Comparison of ENCODE assay signal across 14 cellular contexts in the genomic region with DNA sequence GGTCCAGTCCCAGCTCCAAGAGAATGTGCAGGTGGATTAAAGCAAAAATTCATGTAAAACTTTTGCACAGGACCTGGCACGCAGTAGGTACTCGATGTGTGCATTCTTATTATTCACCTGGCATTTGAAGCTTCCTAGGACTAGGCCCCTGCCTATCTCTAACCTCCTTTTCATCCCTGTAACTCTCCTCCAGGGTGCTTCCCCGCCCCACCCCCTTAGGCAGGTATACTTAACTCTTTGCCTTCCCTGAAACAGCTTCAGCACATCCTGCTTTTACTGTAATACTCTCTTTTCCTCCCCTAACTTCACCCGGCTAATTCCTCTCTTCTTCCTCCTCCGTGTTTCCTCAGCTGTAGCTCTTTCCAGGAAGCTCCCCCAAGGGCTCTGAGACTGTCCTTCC. TPM values are rescaled to one million over a fixed set of nuclear protein-coding genes. Genes with fewer than 3 reads are reported as not detected.
DNase-seq lines count a peak whose midpoint lies in the region; ATAC-seq lines count a peak whose summit lies in the region.
"Had no signal": no experiment of that assay in that cellular context is flagged by ENCODE, and none has a peak within 500 bp of the region (broad histone marks: within the 10 kb centered on the region; RNA-seq: fewer than 3 reads in every experiment).

No MANE protein-coding gene starts in this region.

- H4K8ac ChIP-seq in neuronal stem cell (ENCODE audit: low read depth, low read length) = no peak overlapping the region

- H3K27ac Mint-ChIP-seq in central memory CD8-positive, alpha-beta T cell (ENCODE audit: low read depth) = peak overlapping the region; percentile 18
- H3K27ac Mint-ChIP-seq: CD4-positive, CD25-positive, alpha-beta regulatory T cell had no signal

- H2BK120ac ChIP-seq in neuronal stem cell (ENCODE audit: low read depth, low read length) = no peak overlapping the region

- no peaks in the 10 kb centered on the region for H3K27me3 ChIP-seq in H7 (ENCODE audit: control insufficient read depth, insufficient read depth, low read length)
- H3K27me3 ChIP-seq in neuronal stem cell (ENCODE audit: control insufficient read depth in 3 of 3, insufficient read depth in 3 of 3, low read depth in 1 of 3, low read length in 3 of 3) = no peaks in the 10 kb centered on the region
- H3K27me3 ChIP-seq: BLaER1 treated with 17β-estradiol and CSF1 and Interleukin-3, amounts not matched to agents 10 nM and 100 nM had no signal

- H3K27ac ChIP-seq in neuronal stem cell (replicated peaks; ENCODE audit: low read length) = no peak overlapping the region
- H3K27ac ChIP-seq: BLaER1 treated with 17β-estradiol and CSF1 and Interleukin-3, amounts not matched to agents 10 nM and 100 nM; HL-60 had no signal

- no peak for ATAC-seq in central memory CD8-positive, alpha-beta T cell (replicated peaks; ENCODE audit: extremely low read depth, poor library complexity, severe bottlenecking)
- no peak for ATAC-seq in left ventricle myocardium superior
- ATAC-seq: HCT116 had no signal

- peaks cover 4 to 18% of the 10 kb centered on the region in 2 donors for H3K4me1 ChIP-seq in neuronal stem cell (ENCODE audit: control insufficient read depth in 2 of 2, insufficient read depth in 1 of 2, low read depth in 1 of 2, low read length in 2 of 2)

- H3K4me3 Mint-ChIP-seq in central memory CD8-positive, alpha-beta T cell = no peak overlapping the region
- H3K4me3 Mint-ChIP-seq: CD4-positive, CD25-positive, alpha-beta regulatory T cell had no signal

- peaks cover 4% of the 10 kb centered on the region for H3K4me1 Mint-ChIP-seq in central memory CD8-positive, alpha-beta T cell

- no peak overlapping the region for H2BK12ac ChIP-seq in neuronal stem cell (ENCODE audit: low read length)

- H3K36me3 ChIP-seq in H7 (replicated peaks; ENCODE audit: control insufficient read depth, insufficient read depth, low read length) = no peaks in the 10 kb centered on the region
- H3K36me3 ChIP-seq in neuronal stem cell (replicated peaks in 1 of 2; ENCODE audit: control insufficient read depth in 2 of 2, insufficient read depth in 2 of 2, low read length in 2 of 2) = no peaks in the 10 kb centered on the region
- H3K36me3 ChIP-seq: BLaER1 treated with 17β-estradiol and CSF1 and Interleukin-3, amounts not matched to agents 10 nM and 100 nM had no signal

- H3K27me3 Mint-ChIP-seq in central memory CD8-positive, alpha-beta T cell = no peaks in the 10 kb centered on the region
- H3K27me3 Mint-ChIP-seq: CD4-positive, CD25-positive, alpha-beta regulatory T cell had no signal

- H3K23ac ChIP-seq in neuronal stem cell (ENCODE audit: low read depth, low read length, poor library complexity) = no peak overlapping the region

- H2AK5ac ChIP-seq in neuronal stem cell (ENCODE audit: low read depth, low read length) = no peak overlapping the region

- no peak overlapping the region for H3K4me2 ChIP-seq in neuronal stem cell (ENCODE audit: insufficient read depth, low read length, poor library complexity, severe bottlenecking)
- H3K4me2 ChIP-seq: BLaER1 treated with 17β-estradiol and CSF1 and Interleukin-3, amounts not matched to agents 10 nM and 100 nM had no signal

- H3K9ac ChIP-seq in neuronal stem cell (ENCODE audit: low read depth, low read length, poor library complexity) = no peak overlapping the region
- H3K9ac ChIP-seq: BLaER1 treated with 17β-estradiol and CSF1 and Interleukin-3, amounts not matched to agents 10 nM and 100 nM had no signal

- peak overlapping the region; percentile 42 for H2AFZ ChIP-seq in neuronal stem cell (ENCODE audit: low read length)

- H4K91ac ChIP-seq in neuronal stem cell (ENCODE audit: low read depth, low read length, poor library complexity) = no peak overlapping the region

- H3K79me1 ChIP-seq in neuronal stem cell (ENCODE audit: low read depth, low read length) = no peaks in the 10 kb centered on the region

- intact Hi-C loops in left ventricle myocardium superior (cut with micrococcal nuclease) = no loop called here

- H2BK5ac ChIP-seq in neuronal stem cell (ENCODE audit: low read length) = no peak overlapping the region

- no peaks in the 10 kb centered on the region for H3K9me3 Mint-ChIP-seq in central memory CD8-positive, alpha-beta T cell
- H3K9me3 Mint-ChIP-seq: CD4-positive, CD25-positive, alpha-beta regulatory T cell had no signal

- no peak overlapping the region for H2BK15ac ChIP-seq in neuronal stem cell (ENCODE audit: low read length)

- DNase-seq in H7 (peak; percentile 71), iPS-NIHi7 (ENCODE audit: extremely low spot score) (peak; percentile 54), neuronal stem cell (ENCODE audit: low spot score) (no peak), NCI-H1930 (lab: John Stamatoyannopoulos, UW) (no peak), NCI-H69 (lab: John Stamatoyannopoulos, UW) (no peak), left ventricle myocardium superior (no peak)
- DNase-seq in central memory CD8-positive, alpha-beta T cell (ENCODE audit: low spot score in 2 of 2) = no peak
- DNase-seq: ACHN; Calu3; CD4-positive, CD25-positive, alpha-beta regulatory T cell; DMS 273 treated with DMSO at 0.1 percent for 48 hours had no signal

- no peaks in the 10 kb centered on the region for H3K36me3 Mint-ChIP-seq in central memory CD8-positive, alpha-beta T cell (ENCODE audit: insufficient read depth)
- H3K36me3 Mint-ChIP-seq: CD4-positive, CD25-positive, alpha-beta regulatory T cell had no signal

- no peaks in the 10 kb centered on the region for H3K9me3 ChIP-seq in neuronal stem cell (replicated peaks in 1 of 2; ENCODE audit: control insufficient read depth in 2 of 2, insufficient read depth in 1 of 2, low read depth in 1 of 2, low read length in 2 of 2)
- H3K9me3 ChIP-seq: BLaER1 treated with 17β-estradiol and CSF1 and Interleukin-3, amounts not matched to agents 10 nM and 100 nM had no signal

- H3K4me3 ChIP-seq in H7 (ENCODE audit: insufficient read depth, low read depth, low read length) (no peak overlapping the region), neuronal stem cell (ENCODE audit: low read length in 2 of 2) (no peak overlapping the region)
- H3K4me3 ChIP-seq: BLaER1 treated with 17β-estradiol and CSF1 and Interleukin-3, amounts not matched to agents 10 nM and 100 nM had no signal

- no CpG with 5 or more reads among the region's 5 CpGs for WGBS in neuronal stem cell (ENCODE audit: extremely low coverage in 2 of 2, insufficient read length in 2 of 2, insufficient replicate concordance in 1 of 2), 2 donors

- H3K4ac ChIP-seq in neuronal stem cell (ENCODE audit: low read length) = no peak overlapping the region

- H3K18ac ChIP-seq in neuronal stem cell (ENCODE audit: low read length) = no peak overlapping the region

- no peak overlapping the region for H3K14ac ChIP-seq in neuronal stem cell (ENCODE audit: low read length)

RNA-seq across cellular contexts. Expression of a gene that starts 54.8 kb away (rescaled TPM):
- 9.9 and 10.5 TPM in 2 replicates for total RNA-seq in H7 (2014; rRNA removed; shearing (Covaris generic))
- 5.4 TPM for polyA plus RNA-seq in neuronal stem cell (2013, experiment 1 of 2)
- polyA plus RNA-seq in neuronal stem cell (2013, experiment 2 of 2) = 5.2 TPM
- total RNA-seq in left ventricle myocardium superior = 1.4 TPM

Comparison
In these comparisons a context has a peak if more than half of its experiments do, and no peak if none do; other contexts are left out.
1. DNase-seq: peak in H7 (single experiment) and iPS-NIHi7 (single experiment); none in central memory CD8-positive, alpha-beta T cell (0 of 2), neuronal stem cell (single experiment), NCI-H1930 (0 of 2), NCI-H69 (single experiment) and left ventricle myocardium superior (single experiment).